Comparison of ENCODE assay signal across 1 cellular context in genomic region chr5:159206368-159206767, GRCh38.
TF ChIP-seq lines count a peak whose summit lies in the region.

No MANE protein-coding gene starts in this region.

TF ChIP-seq in HCT116, 20 proteins besides CTCF, POLR2A, EP300 and RAD21 (continued from another document):
- TF ChIP-seq, protein P1, sequence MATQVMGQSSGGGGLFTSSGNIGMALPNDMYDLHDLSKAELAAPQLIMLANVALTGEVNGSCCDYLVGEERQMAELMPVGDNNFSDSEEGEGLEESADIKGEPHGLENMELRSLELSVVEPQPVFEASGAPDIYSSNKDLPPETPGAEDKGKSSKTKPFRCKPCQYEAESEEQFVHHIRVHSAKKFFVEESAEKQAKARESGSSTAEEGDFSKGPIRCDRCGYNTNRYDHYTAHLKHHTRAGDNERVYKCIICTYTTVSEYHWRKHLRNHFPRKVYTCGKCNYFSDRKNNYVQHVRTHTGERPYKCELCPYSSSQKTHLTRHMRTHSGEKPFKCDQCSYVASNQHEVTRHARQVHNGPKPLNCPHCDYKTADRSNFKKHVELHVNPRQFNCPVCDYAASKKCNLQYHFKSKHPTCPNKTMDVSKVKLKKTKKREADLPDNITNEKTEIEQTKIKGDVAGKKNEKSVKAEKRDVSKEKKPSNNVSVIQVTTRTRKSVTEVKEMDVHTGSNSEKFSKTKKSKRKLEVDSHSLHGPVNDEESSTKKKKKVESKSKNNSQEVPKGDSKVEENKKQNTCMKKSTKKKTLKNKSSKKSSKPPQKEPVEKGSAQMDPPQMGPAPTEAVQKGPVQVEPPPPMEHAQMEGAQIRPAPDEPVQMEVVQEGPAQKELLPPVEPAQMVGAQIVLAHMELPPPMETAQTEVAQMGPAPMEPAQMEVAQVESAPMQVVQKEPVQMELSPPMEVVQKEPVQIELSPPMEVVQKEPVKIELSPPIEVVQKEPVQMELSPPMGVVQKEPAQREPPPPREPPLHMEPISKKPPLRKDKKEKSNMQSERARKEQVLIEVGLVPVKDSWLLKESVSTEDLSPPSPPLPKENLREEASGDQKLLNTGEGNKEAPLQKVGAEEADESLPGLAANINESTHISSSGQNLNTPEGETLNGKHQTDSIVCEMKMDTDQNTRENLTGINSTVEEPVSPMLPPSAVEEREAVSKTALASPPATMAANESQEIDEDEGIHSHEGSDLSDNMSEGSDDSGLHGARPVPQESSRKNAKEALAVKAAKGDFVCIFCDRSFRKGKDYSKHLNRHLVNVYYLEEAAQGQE (IDR thresholded peaks at IDR 0.05; ENCODE audit: low read depth), result no peak
- TF ChIP-seq SRF (IDR thresholded peaks at IDR 0.05; ENCODE audit: low read depth) (no peak), EZH2phosphoT487 (IDR thresholded peaks at IDR 0.05; ENCODE audit: borderline replicate concordance) (no peak), EGR1 (IDR thresholded peaks at IDR 0.05; ENCODE audit: low read depth) (no peak), TCF7L2 (IDR thresholded peaks at IDR 0.05; ENCODE audit: borderline replicate concordance, extremely low read depth, insufficient read depth, insufficient read length) (no peak), POLR2AphosphoS5 (IDR thresholded peaks at IDR 0.05; ENCODE audit: low read depth, low read length) (no peak), CEBPB (IDR thresholded peaks at IDR 0.05; ENCODE audit: low read depth) (no peak), EZH2 (IDR thresholded peaks at IDR 0.05) (no peak), ATF3 (IDR thresholded peaks at IDR 0.05) (no peak)
